Comparison of ENCODE assay signal across 8 cellular contexts in genomic region chr1:116853680-116854191, GRCh38. TPM values are rescaled to one million over a fixed set of nuclear protein-coding genes. Genes with fewer than 3 reads are reported as not detected.
DNase-seq lines count a peak whose midpoint lies in the region; ATAC-seq and TF ChIP-seq lines count a peak whose summit lies in the region.

No MANE protein-coding gene starts in this region.

- H3K9ac ChIP-seq in PC-3 (ENCODE audit: low read length): peak overlapping the region; percentile 49

- BruUV-seq in PC-3 (replicated peaks; lab: Mats Ljungman, UMichigan): no TSS peak

- H2AFZ ChIP-seq in PC-3 (ENCODE audit: low read length): peak overlapping the region; percentile 61

- H3K9me2 ChIP-seq in PC-3 (replicated peaks; ENCODE audit: low read length): no peaks in the 10 kb centered on the region

- H3K79me2 ChIP-seq in PC-3 (ENCODE audit: low read length): no peaks in the 10 kb centered on the region

- H3K27ac ChIP-seq in PC-3 (ENCODE audit: low read length): peak overlapping the region; percentile 80
- peak overlapping the region; percentile 47 for H3K27ac ChIP-seq in epithelial cell of prostate

- no peaks in the 10 kb centered on the region for H3K36me3 ChIP-seq in PC-3 (ENCODE audit: low read depth, low read length)

- CTCF ChIA-PET in HEK293T (lab: Yijun Ruan, JAX): interaction anchor here (0.7 to 1.2 kb wide), 4 partner anchors 11 to 821 kb away, joined by 3 to 4 read pairs (median 4); no protein-coding TSS in a partner anchor
- CTCF ChIA-PET in PC-3 (lab: Charles Lee): interaction anchor here (0.6 to 0.7 kb wide), 2 partner anchors 24 to 72 kb away, joined by 3 to 8 read pairs; no protein-coding TSS in a partner anchor

- ATAC-seq in PC-3 (peak; percentile 99), GM21423 (IDR thresholded peaks at IDR 0.05; ENCODE audit: unreplicated experiment) (no peak), HG02642 (IDR thresholded peaks at IDR 0.05; ENCODE audit: poor library complexity, unreplicated experiment) (no peak)

- POLR2A ChIA-PET in HEK293T (lab: Yijun Ruan, JAX): interaction anchor here (0.8 to 1.3 kb wide), 9 partner anchors 12 to 206 kb away, joined by 3 to 11 read pairs (median 4); partner anchors contain the start of gene TTF2
- POLR2A ChIA-PET in PC-3 (lab: Charles Lee; ENCODE audit: unreplicated experiment): interaction anchor here (0.7 kb wide), 1 partner anchor 218 kb away, joined by 4 read pairs; no protein-coding TSS in a partner anchor

- peak overlapping the region; percentile 49 for H3K4me3 ChIP-seq in PC-3 (ENCODE audit: low read length)

- H3F3A ChIP-seq in PC-3 (ENCODE audit: low read length, unreplicated experiment): no peaks in the 10 kb centered on the region

- no peaks in the 10 kb centered on the region for H3K9me3 ChIP-seq in PC-3 (ENCODE audit: low read length)

- DNase-seq in AG08395 (ENCODE audit: low spot score): peak; percentile 56
- peak; percentile 71 for DNase-seq in HEK293T (ENCODE audit: extremely low spot score)
- peak; percentile 97 for DNase-seq in PC-3
- DNase-seq in epithelial cell of prostate (ENCODE audit: low read depth, low spot score): peak; percentile 93
- peak; percentile 39 for DNase-seq in pons (ENCODE audit: low spot score)
- no peak for DNase-seq in T-helper 9 cell

- H3K4me2 ChIP-seq in PC-3 (ENCODE audit: low read length): peak overlapping the region; percentile 78

- peaks cover 45% of the 10 kb centered on the region for H3K4me1 ChIP-seq in PC-3 (ENCODE audit: insufficient read depth, low read length)

- no peaks in the 10 kb centered on the region for H3K27me3 ChIP-seq in PC-3 (ENCODE audit: low read length)

- TF ChIP-seq CTCF in PC-3 (conservative IDR thresholded peaks at IDR 0.05; ENCODE audit: low read depth, low read length): no peak

- intact Hi-C loops in PC-3 (cut with micrococcal nuclease): loop anchor here (1.0 kb wide), 1 partner anchor 202 kb away; no protein-coding TSS in a partner anchor

- H4K20me1 ChIP-seq in PC-3 (ENCODE audit: low read length): no peaks in the 10 kb centered on the region

TF ChIP-seq in HEK293T, 16 proteins besides CTCF, POLR2A, EP300 and RAD21:
- TF ChIP-seq CTBP1 (IDR thresholded peaks at IDR 0.05; ENCODE audit: borderline replicate concordance): peak; percentile 63; the same call in 1 of the 2 replicates
- TF ChIP-seq FOXM1 (IDR thresholded peaks at IDR 0.05; ENCODE audit: borderline replicate concordance): no peak
- TF ChIP-seq TARDBP (IDR thresholded peaks at IDR 0.05): no peak
- TF ChIP-seq FOXK2 (IDR thresholded peaks at IDR 0.05): 0 out of 2 replicates have a peak, but pooled peaks have one; percentile 63
- TF ChIP-seq ZNF384 (IDR thresholded peaks at IDR 0.05): peak; percentile 23; the same call in 1 of the 2 replicates
- TF ChIP-seq FOXA1 (IDR thresholded peaks at IDR 0.05): peak; percentile 78
- no peak for TF ChIP-seq BHLHE40 (IDR thresholded peaks at IDR 0.05; ENCODE audit: borderline replicate concordance)
- TF ChIP-seq SP1 (IDR thresholded peaks at IDR 0.05): no peak
- no peak for TF ChIP-seq ARNT (IDR thresholded peaks at IDR 0.05)
- TF ChIP-seq SUZ12 (IDR thresholded peaks at IDR 0.05): no peak
- TF ChIP-seq HDGF (IDR thresholded peaks at IDR 0.05; ENCODE audit: borderline replicate concordance): no peak
- no peak for TF ChIP-seq LEF1 (IDR thresholded peaks at IDR 0.05; ENCODE audit: borderline replicate concordance)
- peak; percentile 94 for TF ChIP-seq PKNOX1 (IDR thresholded peaks at IDR 0.05)

RNA-seq across cellular contexts. Expression of gene PTGFRN, which starts 56.0 kb away (rescaled TPM):
- total RNA-seq in PC-3 (2014; rRNA removed): 57.4 and 77.8 TPM in 2 replicates
